Comparison of ENCODE assay signal across 17 cellular contexts in genomic region chr1:78351551-78352216, GRCh38.
DNase-seq lines count a peak whose midpoint lies in the region; ATAC-seq and TF ChIP-seq lines count a peak whose summit lies in the region.
"Had no signal": no experiment of that assay in that cellular context is flagged by ENCODE, and none has a peak within 500 bp of the region (broad histone marks: within the 10 kb centered on the region; RNA-seq: fewer than 3 reads in every experiment).

No MANE protein-coding gene starts in this region.

- H3K36me3 Mint-ChIP-seq in activated T-helper 2 cell treated with anti-CD3 and anti-CD28 coated beads, Interferon-gamma antibody, Interleukin-2, Interleukin-4, amounts not matched to agents 10 μg/mL and 5 μg/mL and 100 μg/mL, durations not matched to agents 14 hours and 24 hours and 36 hours (ENCODE audit: low read depth), result no peaks in the 10 kb centered on the region
- H3K36me3 Mint-ChIP-seq: CD4-positive, CD25-positive, alpha-beta regulatory T cell; CD8-positive, alpha-beta T cell had no signal

- H3K9me3 Mint-ChIP-seq in activated T-helper 2 cell treated with anti-CD3 and anti-CD28 coated beads, Interferon-gamma antibody, Interleukin-2, Interleukin-4, amounts not matched to agents 10 μg/mL and 5 μg/mL and 100 μg/mL, durations not matched to agents 14 hours and 24 hours and 36 hours, result no peaks in the 10 kb centered on the region
- H3K9me3 Mint-ChIP-seq: CD8-positive, alpha-beta T cell; HFFc6 had no signal

- no peaks in the 10 kb centered on the region for H3K4me1 Mint-ChIP-seq in activated T-helper 2 cell treated with anti-CD3 and anti-CD28 coated beads, Interferon-gamma antibody, Interleukin-2, Interleukin-4, amounts not matched to agents 10 μg/mL and 5 μg/mL and 100 μg/mL, durations not matched to agents 14 hours and 24 hours and 36 hours (ENCODE audit: low read depth)
- H3K4me1 Mint-ChIP-seq: B cell; CD4-positive, CD25-positive, alpha-beta regulatory T cell had no signal

- H3K27ac Mint-ChIP-seq in activated T-helper 2 cell treated with anti-CD3 and anti-CD28 coated beads, Interferon-gamma antibody, Interleukin-2, Interleukin-4, amounts not matched to agents 10 μg/mL and 5 μg/mL and 100 μg/mL, durations not matched to agents 14 hours and 24 hours and 36 hours, result no peak overlapping the region
- H3K27ac Mint-ChIP-seq: B cell; CD8-positive, alpha-beta T cell; HFFc6 had no signal

- H3K4me3 Mint-ChIP-seq in activated T-helper 2 cell treated with anti-CD3 and anti-CD28 coated beads, Interferon-gamma antibody, Interleukin-2, Interleukin-4, amounts not matched to agents 10 μg/mL and 5 μg/mL and 100 μg/mL, durations not matched to agents 14 hours and 24 hours and 36 hours (ENCODE audit: low read depth), result no peak overlapping the region
- H3K4me3 Mint-ChIP-seq: B cell; CD4-positive, CD25-positive, alpha-beta regulatory T cell; CD8-positive, alpha-beta T cell; HFFc6 had no signal

- peak; percentile 62 to 82 for ATAC-seq in lower lobe of right lung
- no peak for ATAC-seq in left ventricle myocardium superior
- ATAC-seq: CD8-positive, alpha-beta T cell had no signal

- H3K9me3 ChIP-seq in adipocyte (ENCODE audit: control insufficient read depth, low read length) (no peaks in the 10 kb centered on the region), lower lobe of right lung (no peaks in the 10 kb centered on the region)
- H3K9me3 ChIP-seq: BLaER1, Caco-2, HAP-1 had no signal

- no peak overlapping the region for H3K27ac ChIP-seq in lower lobe of right lung
- H3K27ac ChIP-seq: BLaER1, C4-2B had no signal

- intact Hi-C loops in lower lobe of right lung (cut with DNase I) (no loop called here), left ventricle myocardium superior (cut with micrococcal nuclease) (no loop called here)
- intact Hi-C loops in activated T-helper 2 cell treated with anti-CD3 and anti-CD28 coated beads, Interferon-gamma antibody, Interleukin-2, Interleukin-4, amounts not matched to agents 10 μg/mL and 5 μg/mL and 100 μg/mL, durations not matched to agents 14 hours and 24 hours and 36 hours (cut with micrococcal nuclease), result no loop called here

- peak; percentile 21 for DNase-seq in adipocyte (ENCODE audit: low read depth)
- DNase-seq in fibroblast of gingiva (ENCODE audit: low read depth), result peak; percentile 41
- DNase-seq in lower lobe of right lung, result no peak
- no peak for DNase-seq in activated CD8-positive, alpha-beta memory T cell treated with anti-CD3 and anti-CD28 coated beads, Interleukin-2, amount 50 U/mL, for 48 hours
- DNase-seq in activated T-helper 2 cell treated with anti-CD3 and anti-CD28 coated beads, Interferon-gamma antibody, Interleukin-2, Interleukin-4, amounts not matched to agents 10 μg/mL and 5 μg/mL and 100 μg/mL, durations not matched to agents 14 hours and 24 hours and 36 hours (ENCODE audit: low spot score), result no peak
- no peak for DNase-seq in left ventricle myocardium superior
- DNase-seq: Caco-2; CD4-positive, CD25-positive, alpha-beta regulatory T cell; CD8-positive, alpha-beta T cell; DMS153; DND-41; GOT3; HFFc6 had no signal

- H3K36me3 ChIP-seq in adipocyte (ENCODE audit: control insufficient read depth, insufficient read depth, low read length, severe bottlenecking) (no peaks in the 10 kb centered on the region), lower lobe of right lung (no peaks in the 10 kb centered on the region)
- H3K36me3 ChIP-seq: BLaER1, HAP-1 had no signal

- H3K4me1 ChIP-seq in adipocyte (ENCODE audit: control insufficient read depth, insufficient read depth, low read length), result peaks cover 12% of the 10 kb centered on the region
- no peaks in the 10 kb centered on the region for H3K4me1 ChIP-seq in lower lobe of right lung
- H3K4me1 ChIP-seq: BLaER1, Caco-2, HAP-1 had no signal

- H3K9ac ChIP-seq in adipocyte (ENCODE audit: low read length), result no peak overlapping the region
- H3K9ac ChIP-seq: BLaER1 had no signal

- H3K27me3 ChIP-seq in adipocyte (replicated peaks; ENCODE audit: control insufficient read depth, insufficient read depth, low read length) (no peaks in the 10 kb centered on the region), lower lobe of right lung (ENCODE audit: low read depth) (no peaks in the 10 kb centered on the region)
- H3K27me3 ChIP-seq: BLaER1 had no signal

- no peaks in the 10 kb centered on the region for H3K27me3 Mint-ChIP-seq in activated T-helper 2 cell treated with anti-CD3 and anti-CD28 coated beads, Interferon-gamma antibody, Interleukin-2, Interleukin-4, amounts not matched to agents 10 μg/mL and 5 μg/mL and 100 μg/mL, durations not matched to agents 14 hours and 24 hours and 36 hours (ENCODE audit: low read depth)
- H3K27me3 Mint-ChIP-seq: B cell had no signal

- no peak for TF ChIP-seq CTCF in lower lobe of right lung (IDR thresholded peaks at IDR 0.05)

- H3K4me3 ChIP-seq in adipocyte (ENCODE audit: low read length) (no peak overlapping the region), lower lobe of right lung (no peak overlapping the region)
- H3K4me3 ChIP-seq: BLaER1, HAP-1 had no signal

Comparison
In these comparisons a context has a peak if more than half of its experiments do, and no peak if none do; other contexts are left out.
1. DNase-seq: peak in adipocyte (single experiment) and fibroblast of gingiva (single experiment); none in lower lobe of right lung (single experiment), activated CD8-positive, alpha-beta memory T cell treated with anti-CD3 and anti-CD28 coated beads, Interleukin-2, amount 50 U/mL, for 48 hours (single experiment), activated T-helper 2 cell treated with anti-CD3 and anti-CD28 coated beads, Interferon-gamma antibody, Interleukin-2, Interleukin-4, amounts not matched to agents 10 μg/mL and 5 μg/mL and 100 μg/mL, durations not matched to agents 14 hours and 24 hours and 36 hours (single experiment) and left ventricle myocardium superior (single experiment).